In the genomic region with DNA sequence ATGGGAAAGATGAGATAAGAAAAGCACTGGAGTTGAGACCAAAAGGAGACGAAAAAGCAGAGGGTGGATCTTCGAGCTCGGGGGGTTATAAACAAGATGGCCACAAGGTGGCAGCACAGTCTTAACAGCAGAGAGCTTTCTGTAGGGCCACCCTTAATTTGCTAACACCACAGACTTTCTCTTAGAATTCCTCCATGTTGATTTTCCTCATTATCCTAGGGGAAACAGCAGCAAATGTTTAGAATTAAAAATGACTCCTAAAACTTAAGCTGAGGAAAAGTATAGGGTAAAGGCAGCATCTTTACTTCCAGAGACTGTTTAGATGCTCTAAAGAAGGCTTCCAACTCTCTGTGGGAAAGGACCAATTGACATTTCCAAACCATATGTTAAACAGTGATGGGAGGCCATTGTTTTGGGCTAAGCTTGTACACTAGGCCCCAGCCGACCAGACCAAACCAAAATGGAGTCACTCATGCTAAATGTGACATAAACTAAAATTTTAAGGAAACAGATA, we compare ENCODE assay signal across 1 cellular context.
A peak's percentile ranks its signal among the peaks of the same experiment; 100 is the strongest.
TF ChIP-seq lines count a peak whose summit lies in the region.

No MANE protein-coding gene starts in this region.

TF ChIP-seq in K562, 482 proteins besides CTCF, POLR2A, EP300 and RAD21 (continued from another document):
- TF ChIP-seq, protein P1, sequence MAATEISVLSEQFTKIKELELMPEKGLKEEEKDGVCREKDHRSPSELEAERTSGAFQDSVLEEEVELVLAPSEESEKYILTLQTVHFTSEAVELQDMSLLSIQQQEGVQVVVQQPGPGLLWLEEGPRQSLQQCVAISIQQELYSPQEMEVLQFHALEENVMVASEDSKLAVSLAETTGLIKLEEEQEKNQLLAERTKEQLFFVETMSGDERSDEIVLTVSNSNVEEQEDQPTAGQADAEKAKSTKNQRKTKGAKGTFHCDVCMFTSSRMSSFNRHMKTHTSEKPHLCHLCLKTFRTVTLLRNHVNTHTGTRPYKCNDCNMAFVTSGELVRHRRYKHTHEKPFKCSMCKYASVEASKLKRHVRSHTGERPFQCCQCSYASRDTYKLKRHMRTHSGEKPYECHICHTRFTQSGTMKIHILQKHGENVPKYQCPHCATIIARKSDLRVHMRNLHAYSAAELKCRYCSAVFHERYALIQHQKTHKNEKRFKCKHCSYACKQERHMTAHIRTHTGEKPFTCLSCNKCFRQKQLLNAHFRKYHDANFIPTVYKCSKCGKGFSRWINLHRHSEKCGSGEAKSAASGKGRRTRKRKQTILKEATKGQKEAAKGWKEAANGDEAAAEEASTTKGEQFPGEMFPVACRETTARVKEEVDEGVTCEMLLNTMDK (IDR thresholded peaks at IDR 0.05; ENCODE audit: borderline replicate concordance, insufficient read depth, low read depth, low read length, poor library complexity, severe bottlenecking): peak; percentile 10
- TF ChIP-seq, protein P2, sequence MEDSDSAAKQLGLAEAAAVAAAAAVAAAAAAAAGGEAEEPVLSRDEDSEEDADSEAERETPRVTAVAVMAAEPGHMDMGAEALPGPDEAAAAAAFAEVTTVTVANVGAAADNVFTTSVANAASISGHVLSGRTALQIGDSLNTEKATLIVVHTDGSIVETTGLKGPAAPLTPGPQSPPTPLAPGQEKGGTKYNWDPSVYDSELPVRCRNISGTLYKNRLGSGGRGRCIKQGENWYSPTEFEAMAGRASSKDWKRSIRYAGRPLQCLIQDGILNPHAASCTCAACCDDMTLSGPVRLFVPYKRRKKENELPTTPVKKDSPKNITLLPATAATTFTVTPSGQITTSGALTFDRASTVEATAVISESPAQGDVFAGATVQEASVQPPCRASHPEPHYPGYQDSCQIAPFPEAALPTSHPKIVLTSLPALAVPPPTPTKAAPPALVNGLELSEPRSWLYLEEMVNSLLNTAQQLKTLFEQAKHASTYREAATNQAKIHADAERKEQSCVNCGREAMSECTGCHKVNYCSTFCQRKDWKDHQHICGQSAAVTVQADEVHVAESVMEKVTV (CRISPR knock-in tag; IDR thresholded peaks at IDR 0.05): peak; percentile 70
- TF ChIP-seq SLC30A9 (CRISPR knock-in tag; IDR thresholded peaks at IDR 0.05): no peak
- TF ChIP-seq CXXC5 (CRISPR knock-in tag; IDR thresholded peaks at IDR 0.05): no peak
- no peak for TF ChIP-seq ZNF133 (CRISPR knock-in tag; IDR thresholded peaks at IDR 0.05)
- TF ChIP-seq ZNF274 (IDR thresholded peaks at IDR 0.05; ENCODE audit: borderline replicate concordance, low read depth, low read length): no peak
- TF ChIP-seq SMARCB1 (IDR thresholded peaks at IDR 0.05; ENCODE audit: insufficient read length, low read depth): no peak
- TF ChIP-seq SMC3 (conservative IDR thresholded peaks at IDR 0.05; ENCODE audit: insufficient read depth, low read depth, low read length): peak; percentile 85
